In the genomic region with DNA sequence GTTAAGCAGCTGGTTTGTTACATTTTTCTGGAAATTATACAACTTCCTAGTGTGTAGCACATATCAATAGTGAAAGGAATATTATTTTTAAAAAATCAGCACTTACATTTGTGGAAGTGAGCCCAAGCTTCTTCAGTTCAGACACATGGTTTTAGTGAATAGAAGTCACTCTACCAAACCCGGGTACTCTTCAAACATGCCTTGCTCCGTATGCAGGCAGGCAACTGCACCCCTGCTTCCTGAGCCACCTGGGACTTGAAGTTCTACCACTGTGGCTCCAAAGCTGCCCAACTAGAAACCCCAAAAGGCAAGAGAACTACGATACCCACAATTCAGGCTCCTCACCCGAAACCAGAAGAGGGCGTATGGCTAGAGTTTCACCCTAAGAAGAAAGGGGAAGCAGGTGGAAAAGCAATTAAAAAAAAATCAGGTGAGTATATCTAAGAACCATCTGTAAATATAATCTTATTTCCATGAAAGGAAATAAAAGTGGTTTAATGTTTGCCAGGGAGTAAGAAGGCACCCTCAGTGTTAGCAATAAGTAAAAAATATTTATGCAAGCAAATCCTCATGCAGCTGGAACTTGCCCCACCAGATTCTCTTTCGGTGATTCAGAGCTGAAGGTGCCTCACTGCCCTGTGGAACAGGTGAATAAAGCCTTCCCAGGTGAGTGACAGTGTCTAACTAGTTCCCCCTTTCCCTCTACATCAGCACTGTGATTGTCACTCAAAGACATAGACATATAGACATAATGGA, we compare ENCODE assay signal across 7 cellular contexts. TPM values are rescaled to one million over a fixed set of nuclear protein-coding genes. Genes with fewer than 3 reads are reported as not detected.
DNase-seq lines count a peak whose midpoint lies in the region; ATAC-seq, FAIRE-seq and TF ChIP-seq lines count a peak whose summit lies in the region.

A gene with protein sequence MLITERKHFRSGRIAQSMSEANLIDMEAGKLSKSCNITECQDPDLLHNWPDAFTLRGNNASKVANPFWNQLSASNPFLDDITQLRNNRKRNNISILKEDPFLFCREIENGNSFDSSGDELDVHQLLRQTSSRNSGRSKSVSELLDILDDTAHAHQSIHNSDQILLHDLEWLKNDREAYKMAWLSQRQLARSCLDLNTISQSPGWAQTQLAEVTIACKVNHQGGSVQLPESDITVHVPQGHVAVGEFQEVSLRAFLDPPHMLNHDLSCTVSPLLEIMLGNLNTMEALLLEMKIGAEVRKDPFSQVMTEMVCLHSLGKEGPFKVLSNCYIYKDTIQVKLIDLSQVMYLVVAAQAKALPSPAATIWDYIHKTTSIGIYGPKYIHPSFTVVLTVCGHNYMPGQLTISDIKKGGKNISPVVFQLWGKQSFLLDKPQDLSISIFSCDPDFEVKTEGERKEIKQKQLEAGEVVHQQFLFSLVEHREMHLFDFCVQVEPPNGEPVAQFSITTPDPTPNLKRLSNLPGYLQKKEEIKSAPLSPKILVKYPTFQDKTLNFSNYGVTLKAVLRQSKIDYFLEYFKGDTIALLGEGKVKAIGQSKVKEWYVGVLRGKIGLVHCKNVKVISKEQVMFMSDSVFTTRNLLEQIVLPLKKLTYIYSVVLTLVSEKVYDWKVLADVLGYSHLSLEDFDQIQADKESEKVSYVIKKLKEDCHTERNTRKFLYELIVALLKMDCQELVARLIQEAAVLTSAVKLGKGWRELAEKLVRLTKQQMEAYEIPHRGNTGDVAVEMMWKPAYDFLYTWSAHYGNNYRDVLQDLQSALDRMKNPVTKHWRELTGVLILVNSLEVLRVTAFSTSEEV (minus strand): TSS at position 192 of the 756 bp plus-strand sequence. CDS start 55,522 bp downstream, outside the sequence.

- TF ChIP-seq CTCF in GM13976 (IDR thresholded peaks at IDR 0.05; ENCODE audit: borderline replicate concordance, control extremely low read depth, extremely low read depth, insufficient read depth, missing control alignments) (peak; percentile 56), kidney (IDR thresholded peaks at IDR 0.05; ENCODE audit: borderline replicate concordance, extremely low read depth, insufficient read depth) (peak; percentile 26)

- no peaks in the 10 kb centered on the region for H3K36me3 Mint-ChIP-seq in T-helper 17 cell (ENCODE audit: low read depth)

- no peaks in the 10 kb centered on the region for H3K4me1 Mint-ChIP-seq in T-helper 17 cell

- no peaks in the 10 kb centered on the region for H3K9me3 ChIP-seq in T-helper 17 cell (ENCODE audit: control insufficient read depth, low read length, poor library complexity, severe bottlenecking)
- H3K9me3 ChIP-seq in kidney (ENCODE audit: control insufficient read depth in 1 of 2, low read length in 2 of 2): no peaks in the 10 kb centered on the region

- no peak within 1 kb of the TSS for H3K27ac Mint-ChIP-seq in T-helper 17 cell

- peak within 1 kb of the TSS; percentile 64 to 70 for H3K4me3 ChIP-seq in kidney (ENCODE audit: low read length in 2 of 2)

- H3K36me3 ChIP-seq in kidney (ENCODE audit: control insufficient read depth in 1 of 2, insufficient read depth in 2 of 2, low read length in 2 of 2): no peaks in the 10 kb centered on the region

- peaks cover 2 to 29% of the 10 kb centered on the region in 2 donors for H3K4me1 ChIP-seq in kidney (ENCODE audit: control insufficient read depth in 1 of 2, insufficient read depth in 1 of 2, low read depth in 1 of 2, low read length in 2 of 2)

- no peak for DNase-seq in GM13976 (ENCODE audit: low spot score)
- DNase-seq in HPDE6-E6E7 (ENCODE audit: extremely low spot score): peak; percentile 75
- no peak for DNase-seq in T-helper 17 cell
- peak; percentile 81 for DNase-seq in kidney
- DNase-seq in SK-N-DZ (ENCODE audit: low spot score): no peak
- no peak for DNase-seq in dedifferentiated amniotic fluid mesenchymal stem cell (ENCODE audit: extremely low spot score)

- H3K27me3 Mint-ChIP-seq in T-helper 17 cell: no peaks in the 10 kb centered on the region

- H3K4me3 Mint-ChIP-seq in T-helper 17 cell: peak within 1 kb of the TSS; percentile 50

- in situ Hi-C loops in GM13976 (cut with MboI; ENCODE audit: low sequenced_read_pairs, unreplicated experiment): no loop called here

- peak; percentile 50 for ATAC-seq in GM21390 (IDR thresholded peaks at IDR 0.05; ENCODE audit: unreplicated experiment)
- ATAC-seq in T-helper 17 cell: peak; percentile 81

- H3K27ac ChIP-seq in kidney (ENCODE audit: low read depth in 2 of 2, low read length in 2 of 2): peak within 1 kb of the TSS; percentile 85 to 91

- H3K9ac ChIP-seq in kidney (ENCODE audit: low read length in 2 of 2): peak within 1 kb of the TSS in 1 of 2 donors; percentile 71

- peak; percentile 87 for FAIRE-seq in kidney (lab: Jason Lieb, UNC)

- intact Hi-C loops in kidney (cut with DNase I): no loop called here

RNA-seq across cellular contexts. Expression of the gene that starts here (rescaled TPM):
- total RNA-seq in T-helper 17 cell (under 1 TPM; 0.42 to 0.65 TPM), kidney (72.6 TPM)
- 3.7 TPM for polyA plus RNA-seq in kidney (ENCODE audit: insufficient read depth, low read depth, low replicate concordance)
- polyA plus RNA-seq in SK-N-DZ (2014; cell fraction: cytosol; rRNA removed): not detected in 2 replicates
- polyA plus RNA-seq in SK-N-DZ (2014; cell fraction: nucleus; rRNA removed): not detected in 2 replicates

Comparison
In these comparisons a context has a peak if more than half of its experiments do, and no peak if none do; other contexts are left out.
1. RNA of the gene that starts here (total RNA-seq): 72.6 TPM in kidney (single experiment); 0.42 to 0.65 TPM in T-helper 17 cell; every median in the first group is over 10 times any median in the second.
2. Peak in ATAC-seq in T-helper 17 cell; RNA of the gene not detected or under 1 TPM.
3. DNase-seq: peak in HPDE6-E6E7 (single experiment) and kidney (single experiment); none in GM13976 (single experiment), T-helper 17 cell (0 of 3), SK-N-DZ (single experiment) and dedifferentiated amniotic fluid mesenchymal stem cell (single experiment).